In the genomic region with DNA sequence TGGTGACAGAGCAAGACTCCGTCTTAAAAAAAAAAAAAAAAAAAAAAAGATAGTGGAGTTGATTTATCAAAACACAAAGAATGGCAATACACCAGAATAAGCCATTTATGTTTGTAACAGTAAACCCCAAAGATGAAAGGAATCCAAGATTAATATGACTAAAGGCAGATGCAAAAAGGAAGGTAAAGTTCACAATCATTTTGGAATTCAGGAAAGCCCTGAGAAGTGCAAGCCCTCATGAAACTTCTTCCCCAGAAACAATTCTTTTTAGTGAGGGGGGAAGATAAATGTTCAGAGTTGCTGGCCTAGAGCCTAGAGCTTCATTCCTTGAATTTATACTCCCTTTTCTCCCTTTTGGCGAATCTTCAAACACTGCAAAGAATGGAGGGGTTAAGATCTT, we compare ENCODE assay signal across 29 cellular contexts.
A peak's percentile ranks its signal among the peaks of the same experiment; 100 is the strongest.
DNase-seq lines count a peak whose midpoint lies in the region; ATAC-seq and TF ChIP-seq lines count a peak whose summit lies in the region.
"Had no signal": no experiment of that assay in that cellular context is flagged by ENCODE, and none has a peak within 500 bp of the region (broad histone marks: within the 10 kb centered on the region; RNA-seq: fewer than 3 reads in every experiment).

No MANE protein-coding gene starts in this region.

- H3K4me3 ChIP-seq in ACC112 (ENCODE audit: low read depth, low read length), result no peak overlapping the region
- no peak overlapping the region for H3K4me3 ChIP-seq in fibroblast of lung (replicated peaks in 1 of 4; ENCODE audit: control extremely low read depth in 1 of 4, insufficient read depth in 1 of 4, low read depth in 3 of 4, low read length in 4 of 4)
- H3K4me3 ChIP-seq in muscle layer of duodenum (ENCODE audit: low read depth in 1 of 2, low read length in 2 of 2), result no peak overlapping the region
- no peak overlapping the region for H3K4me3 ChIP-seq in right atrium auricular region
- H3K4me3 ChIP-seq: breast epithelium, colonic mucosa, heart right ventricle had no signal

- H3K4me1 ChIP-seq in ACC112 (ENCODE audit: control insufficient read depth, insufficient read depth, low read length, unreplicated experiment), result peaks cover 5% of the 10 kb centered on the region
- no peaks in the 10 kb centered on the region for H3K4me1 ChIP-seq in fibroblast of lung (ENCODE audit: control insufficient read depth, extremely low read depth, insufficient read depth, low read length)
- H3K4me1 ChIP-seq in muscle layer of duodenum (ENCODE audit: control insufficient read depth in 1 of 2, insufficient read depth in 2 of 2, low read length in 2 of 2), result peaks cover 0 to 5% of the 10 kb centered on the region in 2 donors
- H3K4me1 ChIP-seq in right atrium auricular region, result no peaks in the 10 kb centered on the region
- H3K4me1 ChIP-seq: BE2C, breast epithelium, colonic mucosa, heart right ventricle had no signal

- H3K27me3 ChIP-seq in ACC112 (ENCODE audit: insufficient read depth, low read length) (no peaks in the 10 kb centered on the region), fibroblast of lung (ENCODE audit: control insufficient read depth, insufficient read depth, low read length) (no peaks in the 10 kb centered on the region), muscle layer of duodenum (ENCODE audit: low read depth, low read length) (no peaks in the 10 kb centered on the region), right atrium auricular region (no peaks in the 10 kb centered on the region)
- H3K27me3 ChIP-seq: BE2C, breast epithelium, colonic mucosa, heart right ventricle had no signal

- peak overlapping the region; percentile 30 for H3K4me2 ChIP-seq in fibroblast of lung (ENCODE audit: extremely low read depth, insufficient read depth, low read length)

- H4K20me1 ChIP-seq in fibroblast of lung (ENCODE audit: control insufficient read depth, extremely low read depth, insufficient read depth, low read length), result no peaks in the 10 kb centered on the region

- TF ChIP-seq CTCF in fibroblast of lung (conservative IDR thresholded peaks at IDR 0.05 in 1 of 2, IDR thresholded peaks at IDR 0.05 in 1 of 2; ENCODE audit: low read depth in 1 of 2, low read length in 2 of 2) (no peak), right atrium auricular region (IDR thresholded peaks at IDR 0.05) (no peak)

- H3K27ac ChIP-seq in ACC112 (ENCODE audit: low read depth, low read length) (no peak overlapping the region), fibroblast of lung (ENCODE audit: insufficient read depth, low read length) (no peak overlapping the region), muscle layer of duodenum (ENCODE audit: low read length) (peak overlapping the region; percentile 56), right atrium auricular region (no peak overlapping the region)
- H3K27ac ChIP-seq: 22Rv1, breast epithelium, colonic mucosa, heart right ventricle had no signal

- H2AFZ ChIP-seq in ACC112 (ENCODE audit: low read length, unreplicated experiment) (peak overlapping the region; percentile 32), fibroblast of lung (ENCODE audit: low read length) (no peak overlapping the region)

- ATAC-seq in HG03520 (IDR thresholded peaks at IDR 0.05; ENCODE audit: unreplicated experiment), result no peak
- ATAC-seq: activated CD4-positive, CD25-positive, alpha-beta regulatory T cell treated with anti-CD3 and anti-CD28 coated beads, Interleukin-2, amount 50 U/mL, for 24 hours; activated CD8-positive, alpha-beta T cell treated with anti-CD3 and anti-CD28 coated beads, Interleukin-2, amount 10 ng/mL, durations not matched to agents 7 days and 5 days; activated naive CD8-positive, alpha-beta T cell treated with anti-CD3 and anti-CD28 coated beads, Interleukin-2, amount 50 U/mL, for 24 hours; heart right ventricle; left colon; naive thymus-derived CD4-positive, alpha-beta T cell; Panc1; stimulated activated naive CD8-positive, alpha-beta T cell treated with anti-CD3 and anti-CD28 coated beads, Interleukin-15, Interleukin-2, amounts not matched to agents 100 U/mL and 50 U/mL, for 24 hours had no signal

- H3K36me3 ChIP-seq in ACC112 (ENCODE audit: insufficient read depth, low read length) (no peaks in the 10 kb centered on the region), fibroblast of lung (ENCODE audit: control insufficient read depth, insufficient read depth, low read length) (no peaks in the 10 kb centered on the region), muscle layer of duodenum (ENCODE audit: control insufficient read depth in 1 of 2, insufficient read depth in 2 of 2, low read length in 2 of 2) (no peaks in the 10 kb centered on the region), right atrium auricular region (no peaks in the 10 kb centered on the region)
- H3K36me3 ChIP-seq: BE2C, breast epithelium, colonic mucosa, heart right ventricle had no signal

- no peak overlapping the region for H3K9ac ChIP-seq in fibroblast of lung (ENCODE audit: insufficient read depth, low read length)

- H3K9me3 ChIP-seq in fibroblast of lung (ENCODE audit: control insufficient read depth, insufficient read depth, low read depth, low read length) (no peaks in the 10 kb centered on the region), muscle layer of duodenum (ENCODE audit: control insufficient read depth in 1 of 2, low read length in 2 of 2) (no peaks in the 10 kb centered on the region), right atrium auricular region (no peaks in the 10 kb centered on the region)
- H3K9me3 ChIP-seq: BE2C, breast epithelium, colonic mucosa, heart right ventricle had no signal

- peak; percentile 28 for DNase-seq in M059J (ENCODE audit: low read depth)
- DNase-seq in fibroblast of lung (ENCODE audit: low read depth in 2 of 2), result peak; percentile 75 to 91
- no peak for DNase-seq in right atrium auricular region (ENCODE audit: low spot score)
- no peak for DNase-seq in activated CD4-positive, alpha-beta T cell treated with anti-CD3 and anti-CD28 coated beads for 1 hour
- DNase-seq in activated CD4-positive, alpha-beta T cell treated with anti-CD3 and anti-CD28 coated beads, Interleukin-2, amount 50 U/mL, for 4 hours, result no peak
- DNase-seq: activated CD8-positive, alpha-beta T cell treated with anti-CD3 and anti-CD28 coated beads, Interleukin-2, amount 10 ng/mL, durations not matched to agents 7 days and 5 days; activated effector memory CD4-positive, alpha-beta T cell treated with anti-CD3 and anti-CD28 coated beads, Interleukin-2, amount 50 U/mL, for 16 hours; activated naive CD8-positive, alpha-beta T cell treated with anti-CD3 and anti-CD28 coated beads, Interleukin-2, amount 50 U/mL, for 24 hours; BE2C; colonic mucosa; DMS53; endodermal cell; GDM1; heart right ventricle; Kasumi-1; left colon; mesendoderm; naive thymus-derived CD4-positive, alpha-beta T cell; NCI-H2171; NCI-H524 treated with DMSO at 0.1 percent for 48 hours; stimulated activated naive CD8-positive, alpha-beta T cell treated with anti-CD3 and anti-CD28 coated beads, Interleukin-15, Interleukin-2, amounts not matched to agents 100 U/mL and 50 U/mL, for 24 hours; T-helper 1 cell had no signal

- H3K79me2 ChIP-seq in ACC112 (ENCODE audit: control insufficient read depth, insufficient read depth, low read length, unreplicated experiment), result no peaks in the 10 kb centered on the region
- no peaks in the 10 kb centered on the region for H3K79me2 ChIP-seq in fibroblast of lung (ENCODE audit: control insufficient read depth, insufficient read depth, low read length)

Comparison
In these comparisons a context has a peak if more than half of its experiments do, and no peak if none do; other contexts are left out.
1. DNase-seq: peak in M059J (single experiment) and fibroblast of lung (2 of 2); none in right atrium auricular region (single experiment), activated CD4-positive, alpha-beta T cell treated with anti-CD3 and anti-CD28 coated beads for 1 hour (single experiment) and activated CD4-positive, alpha-beta T cell treated with anti-CD3 and anti-CD28 coated beads, Interleukin-2, amount 50 U/mL, for 4 hours (0 of 2).